ENCODE assay signal across 2 cellular contexts in genomic region chr2:218228366-218229092, GRCh38.
TF ChIP-seq lines count a peak whose summit lies in the region.

No MANE protein-coding gene starts in this region.

TF ChIP-seq in IMR-90, 13 proteins besides CTCF, POLR2A, EP300 and RAD21:
- no peak for TF ChIP-seq RCOR1 (IDR thresholded peaks at IDR 0.05; ENCODE audit: insufficient replicate concordance, low read length)
- TF ChIP-seq RFX5 (IDR thresholded peaks at IDR 0.05; ENCODE audit: low read depth, low read length): no peak
- TF ChIP-seq CEBPB (IDR thresholded peaks at IDR 0.05; ENCODE audit: low read depth, low read length): peak; percentile 96
- TF ChIP-seq SMC3 (IDR thresholded peaks at IDR 0.05; ENCODE audit: low read depth, low read length): no peak
- TF ChIP-seq MAFK (IDR thresholded peaks at IDR 0.05; ENCODE audit: low read depth, low read length): peak; percentile 28; the same call in 1 of the 2 replicates
- TF ChIP-seq BHLHE40 (IDR thresholded peaks at IDR 0.05; ENCODE audit: low read depth, low read length): no peak
- TF ChIP-seq MXI1 (IDR thresholded peaks at IDR 0.05; ENCODE audit: borderline replicate concordance, low read depth, low read length): no peak
- no peak for TF ChIP-seq USF2 (IDR thresholded peaks at IDR 0.05; ENCODE audit: low read depth, low read length)
- TF ChIP-seq ELK1 (IDR thresholded peaks at IDR 0.05; ENCODE audit: borderline replicate concordance, low read depth, low read length): no peak
- TF ChIP-seq CHD1 (IDR thresholded peaks at IDR 0.05; ENCODE audit: low read depth, low read length): no peak

TF ChIP-seq in GM12878, 131 proteins besides CTCF, POLR2A, EP300 and RAD21:
- TF ChIP-seq ZBTB11 (CRISPR knock-in tag; IDR thresholded peaks at IDR 0.05): no peak
- TF ChIP-seq SIX5 (IDR thresholded peaks at IDR 0.05; ENCODE audit: low read depth, low read length, severe bottlenecking): no peak
- TF ChIP-seq IKZF2 (IDR thresholded peaks at IDR 0.05): no peak
- TF ChIP-seq ZNF687 (IDR thresholded peaks at IDR 0.05): no peak
- no peak for TF ChIP-seq NBN (IDR thresholded peaks at IDR 0.05)
- no peak for TF ChIP-seq TCF7 (IDR thresholded peaks at IDR 0.05; ENCODE audit: borderline replicate concordance)
- no peak for TF ChIP-seq SUZ12 (IDR thresholded peaks at IDR 0.05; ENCODE audit: unreplicated experiment)
